1 cellular context compared by ENCODE assay signal in genomic region chr6:26270903-26271639, GRCh38.
A peak's percentile ranks its signal among the peaks of the same experiment; 100 is the strongest.
TF ChIP-seq lines count a peak whose summit lies in the region.

No MANE protein-coding gene starts in this region.

TF ChIP-seq in GM12878, 131 proteins besides CTCF, POLR2A, EP300 and RAD21 (continued from another document):
- TF ChIP-seq NFYA (IDR thresholded peaks at IDR 0.05; ENCODE audit: borderline replicate concordance, low read depth, low read length) (peak; percentile 38), POLR2AphosphoS2 (IDR thresholded peaks at IDR 0.05; ENCODE audit: low read depth, low read length) (peak; percentile 98), LARP7 (IDR thresholded peaks at IDR 0.05) (peak; percentile 80; the same call in 1 of the 2 replicates), PRDM15 (CRISPR knock-in tag; IDR thresholded peaks at IDR 0.05) (no peak), IKZF2 (IDR thresholded peaks at IDR 0.05) (no peak; a peak in 1 of 4 replicates), ZSCAN29 (IDR thresholded peaks at IDR 0.05) (no peak), IKZF1 (conservative IDR thresholded peaks at IDR 0.05) (0 out of 2 replicates have a peak, but pooled peaks have one; percentile 20), SPI1 (IDR thresholded peaks at IDR 0.05; ENCODE audit: borderline replicate concordance, insufficient read depth, low read depth, low read length) (no peak), CREM (IDR thresholded peaks at IDR 0.05; ENCODE audit: low read depth) (peak; percentile 73), NFXL1 (IDR thresholded peaks at IDR 0.05; ENCODE audit: borderline replicate concordance) (peak; percentile 85), PML (IDR thresholded peaks at IDR 0.05; ENCODE audit: low read length) (peak; percentile 98), YY1 (IDR thresholded peaks at IDR 0.05; ENCODE audit: low read depth, low read length) (peak; percentile 64; the same call in 1 of the 2 replicates), PBX3 (IDR thresholded peaks at IDR 0.05; ENCODE audit: insufficient replicate concordance, low read depth, low read length) (peak; percentile 55), RUNX3 (IDR thresholded peaks at IDR 0.05; ENCODE audit: low read length) (peak; percentile 33; the same call in 1 of the 2 replicates), RAD51 (IDR thresholded peaks at IDR 0.05) (no peak), SUZ12 (IDR thresholded peaks at IDR 0.05; ENCODE audit: unreplicated experiment) (no peak), BACH1 (IDR thresholded peaks at IDR 0.05; ENCODE audit: borderline replicate concordance) (peak; percentile 43), SMC3 (IDR thresholded peaks at IDR 0.05; ENCODE audit: borderline replicate concordance, low read length) (no peak), CREB1 (IDR thresholded peaks at IDR 0.05; ENCODE audit: low read depth) (peak; percentile 40; the same call in 1 of the 2 replicates), CHD2 (IDR thresholded peaks at IDR 0.05; ENCODE audit: borderline replicate concordance, low read depth, low read length) (peak; percentile 65; the same call in 1 of the 2 replicates), POU2F2 (IDR thresholded peaks at IDR 0.05; ENCODE audit: borderline replicate concordance, low read depth, low read length) (peak; percentile 93; the same call in 2 of the 3 replicates), POLR2AphosphoS5 (IDR thresholded peaks at IDR 0.05; ENCODE audit: low read length) (peak; percentile 98), MYC (IDR thresholded peaks at IDR 0.05; ENCODE audit: insufficient read depth, insufficient read length, insufficient replicate concordance, low read length, severe bottlenecking) (no peak), BCL3 (IDR thresholded peaks at IDR 0.05; ENCODE audit: borderline replicate concordance, insufficient read depth, low read depth, low read length, poor library complexity, severe bottlenecking) (no peak), MEF2A (IDR thresholded peaks at IDR 0.05; ENCODE audit: insufficient read depth, low read depth, low read length) (0 out of 2 replicates have a peak, but pooled peaks have one; percentile 2)
- TF ChIP-seq, protein P1, sequence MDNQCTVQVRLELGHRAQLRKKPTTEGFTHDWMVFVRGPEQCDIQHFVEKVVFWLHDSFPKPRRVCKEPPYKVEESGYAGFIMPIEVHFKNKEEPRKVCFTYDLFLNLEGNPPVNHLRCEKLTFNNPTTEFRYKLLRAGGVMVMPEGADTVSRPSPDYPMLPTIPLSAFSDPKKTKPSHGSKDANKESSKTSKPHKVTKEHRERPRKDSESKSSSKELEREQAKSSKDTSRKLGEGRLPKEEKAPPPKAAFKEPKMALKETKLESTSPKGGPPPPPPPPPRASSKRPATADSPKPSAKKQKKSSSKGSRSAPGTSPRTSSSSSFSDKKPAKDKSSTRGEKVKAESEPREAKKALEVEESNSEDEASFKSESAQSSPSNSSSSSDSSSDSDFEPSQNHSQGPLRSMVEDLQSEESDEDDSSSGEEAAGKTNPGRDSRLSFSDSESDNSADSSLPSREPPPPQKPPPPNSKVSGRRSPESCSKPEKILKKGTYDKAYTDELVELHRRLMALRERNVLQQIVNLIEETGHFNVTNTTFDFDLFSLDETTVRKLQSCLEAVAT (IDR thresholded peaks at IDR 0.05): peak; percentile 96
- TF ChIP-seq, protein P2, sequence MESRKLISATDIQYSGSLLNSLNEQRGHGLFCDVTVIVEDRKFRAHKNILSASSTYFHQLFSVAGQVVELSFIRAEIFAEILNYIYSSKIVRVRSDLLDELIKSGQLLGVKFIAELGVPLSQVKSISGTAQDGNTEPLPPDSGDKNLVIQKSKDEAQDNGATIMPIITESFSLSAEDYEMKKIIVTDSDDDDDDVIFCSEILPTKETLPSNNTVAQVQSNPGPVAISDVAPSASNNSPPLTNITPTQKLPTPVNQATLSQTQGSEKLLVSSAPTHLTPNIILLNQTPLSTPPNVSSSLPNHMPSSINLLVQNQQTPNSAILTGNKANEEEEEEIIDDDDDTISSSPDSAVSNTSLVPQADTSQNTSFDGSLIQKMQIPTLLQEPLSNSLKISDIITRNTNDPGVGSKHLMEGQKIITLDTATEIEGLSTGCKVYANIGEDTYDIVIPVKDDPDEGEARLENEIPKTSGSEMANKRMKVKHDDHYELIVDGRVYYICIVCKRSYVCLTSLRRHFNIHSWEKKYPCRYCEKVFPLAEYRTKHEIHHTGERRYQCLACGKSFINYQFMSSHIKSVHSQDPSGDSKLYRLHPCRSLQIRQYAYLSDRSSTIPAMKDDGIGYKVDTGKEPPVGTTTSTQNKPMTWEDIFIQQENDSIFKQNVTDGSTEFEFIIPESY (IDR thresholded peaks at IDR 0.05): 0 out of 2 replicates have a peak, but pooled peaks have one; percentile 49
- TF ChIP-seq, protein P3, sequence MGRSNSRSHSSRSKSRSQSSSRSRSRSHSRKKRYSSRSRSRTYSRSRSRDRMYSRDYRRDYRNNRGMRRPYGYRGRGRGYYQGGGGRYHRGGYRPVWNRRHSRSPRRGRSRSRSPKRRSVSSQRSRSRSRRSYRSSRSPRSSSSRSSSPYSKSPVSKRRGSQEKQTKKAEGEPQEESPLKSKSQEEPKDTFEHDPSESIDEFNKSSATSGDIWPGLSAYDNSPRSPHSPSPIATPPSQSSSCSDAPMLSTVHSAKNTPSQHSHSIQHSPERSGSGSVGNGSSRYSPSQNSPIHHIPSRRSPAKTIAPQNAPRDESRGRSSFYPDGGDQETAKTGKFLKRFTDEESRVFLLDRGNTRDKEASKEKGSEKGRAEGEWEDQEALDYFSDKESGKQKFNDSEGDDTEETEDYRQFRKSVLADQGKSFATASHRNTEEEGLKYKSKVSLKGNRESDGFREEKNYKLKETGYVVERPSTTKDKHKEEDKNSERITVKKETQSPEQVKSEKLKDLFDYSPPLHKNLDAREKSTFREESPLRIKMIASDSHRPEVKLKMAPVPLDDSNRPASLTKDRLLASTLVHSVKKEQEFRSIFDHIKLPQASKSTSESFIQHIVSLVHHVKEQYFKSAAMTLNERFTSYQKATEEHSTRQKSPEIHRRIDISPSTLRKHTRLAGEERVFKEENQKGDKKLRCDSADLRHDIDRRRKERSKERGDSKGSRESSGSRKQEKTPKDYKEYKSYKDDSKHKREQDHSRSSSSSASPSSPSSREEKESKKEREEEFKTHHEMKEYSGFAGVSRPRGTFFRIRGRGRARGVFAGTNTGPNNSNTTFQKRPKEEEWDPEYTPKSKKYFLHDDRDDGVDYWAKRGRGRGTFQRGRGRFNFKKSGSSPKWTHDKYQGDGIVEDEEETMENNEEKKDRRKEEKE (IDR thresholded peaks at IDR 0.05): peak; percentile 76
- TF ChIP-seq, protein P4, sequence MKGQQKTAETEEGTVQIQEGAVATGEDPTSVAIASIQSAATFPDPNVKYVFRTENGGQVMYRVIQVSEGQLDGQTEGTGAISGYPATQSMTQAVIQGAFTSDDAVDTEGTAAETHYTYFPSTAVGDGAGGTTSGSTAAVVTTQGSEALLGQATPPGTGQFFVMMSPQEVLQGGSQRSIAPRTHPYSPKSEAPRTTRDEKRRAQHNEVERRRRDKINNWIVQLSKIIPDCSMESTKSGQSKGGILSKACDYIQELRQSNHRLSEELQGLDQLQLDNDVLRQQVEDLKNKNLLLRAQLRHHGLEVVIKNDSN (IDR thresholded peaks at IDR 0.05; ENCODE audit: borderline replicate concordance, extremely low read length, insufficient read depth, low read depth, low read length): no peak
- TF ChIP-seq, protein P5, sequence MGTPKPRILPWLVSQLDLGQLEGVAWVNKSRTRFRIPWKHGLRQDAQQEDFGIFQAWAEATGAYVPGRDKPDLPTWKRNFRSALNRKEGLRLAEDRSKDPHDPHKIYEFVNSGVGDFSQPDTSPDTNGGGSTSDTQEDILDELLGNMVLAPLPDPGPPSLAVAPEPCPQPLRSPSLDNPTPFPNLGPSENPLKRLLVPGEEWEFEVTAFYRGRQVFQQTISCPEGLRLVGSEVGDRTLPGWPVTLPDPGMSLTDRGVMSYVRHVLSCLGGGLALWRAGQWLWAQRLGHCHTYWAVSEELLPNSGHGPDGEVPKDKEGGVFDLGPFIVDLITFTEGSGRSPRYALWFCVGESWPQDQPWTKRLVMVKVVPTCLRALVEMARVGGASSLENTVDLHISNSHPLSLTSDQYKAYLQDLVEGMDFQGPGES (IDR thresholded peaks at IDR 0.05): peak; percentile 71
